26 cellular contexts compared by ENCODE assay signal in genomic region chr15:39564972-39565665, GRCh38.
"Had no signal": no experiment of that assay in that cellular context is flagged by ENCODE, and none has a peak within 500 bp of the region (broad histone marks: within the 10 kb centered on the region; RNA-seq: fewer than 3 reads in every experiment).

No MANE protein-coding gene starts in this region.

- H3K36me3 ChIP-seq: ascending aorta, breast epithelium, cardiac muscle cell, colonic mucosa, heart left ventricle had no signal

- DNase-seq: activated CD4-positive, alpha-beta memory T cell treated with anti-CD3 and anti-CD28 coated beads, Interleukin-2, amount 10 ng/mL, durations not matched to agents 7 days and 5 days; activated CD4-positive, alpha-beta T cell treated with anti-CD3 and anti-CD28 coated beads for 1 hour; activated CD4-positive, alpha-beta T cell treated with anti-CD3 and anti-CD28 coated beads for 4 hours; activated CD4-positive, alpha-beta T cell treated with anti-CD3 and anti-CD28 coated beads, Interleukin-2, amount 10 ng/mL, durations not matched to agents 7 days and 5 days; activated CD4-positive, alpha-beta T cell treated with anti-CD3 and anti-CD28 coated beads, Interleukin-2, amount 50 U/mL, for 4 hours; activated CD4-positive, CD25-positive, alpha-beta regulatory T cell; activated CD8-positive, alpha-beta memory T cell treated with anti-CD3 and anti-CD28 coated beads, Interleukin-2, amount 50 U/mL, for 48 hours; activated gamma-delta T cell; activated naive CD4-positive, alpha-beta T cell; activated naive CD4-positive, alpha-beta T cell treated with anti-CD3 and anti-CD28 coated beads, Interleukin-2, amount 10 ng/mL, durations not matched to agents 7 days and 5 days; activated naive CD8-positive, alpha-beta T cell treated with anti-CD3 and anti-CD28 coated beads, Interleukin-2, amount 10 ng/mL, durations not matched to agents 7 days and 5 days; activated T-cell treated with anti-CD3 and anti-CD28 coated beads for 4 hours; activated T-cell treated with anti-CD3 and anti-CD28 coated beads, Interleukin-2, amount 50 U/mL, for 24 hours; activated T-cell treated with anti-CD3 and anti-CD28 coated beads, Interleukin-2, amount 50 U/mL, for 72 hours; central memory CD4-positive, alpha-beta T cell; cerebellar nuclear complex; colonic mucosa; effector CD8-positive, alpha-beta T cell; glutamatergic neuron; heart left ventricle; T-helper 2 cell had no signal

- ATAC-seq: activated naive CD4-positive, alpha-beta T cell treated with anti-CD3 and anti-CD28 coated beads, Interleukin-2, amount 50 U/mL, for 72 hours; activated T-cell treated with anti-CD3 and anti-CD28 coated beads, Interleukin-2, amount 50 U/mL, for 72 hours had no signal

- H3K9me3 ChIP-seq: ascending aorta, breast epithelium, colonic mucosa, heart left ventricle had no signal

- H3K4me3 ChIP-seq: ascending aorta, breast epithelium, cardiac muscle cell, colonic mucosa, heart left ventricle had no signal

- H3K4me1 ChIP-seq: ascending aorta, breast epithelium, colonic mucosa, heart left ventricle had no signal

- H3K27me3 ChIP-seq: ascending aorta, breast epithelium, cardiac muscle cell, colonic mucosa, heart left ventricle had no signal

- H3K27ac ChIP-seq: ascending aorta, breast epithelium, cardiac muscle cell, colonic mucosa, epithelial cell of prostate, heart left ventricle had no signal
